ENCODE assay signal across 9 cellular contexts in the genomic region with DNA sequence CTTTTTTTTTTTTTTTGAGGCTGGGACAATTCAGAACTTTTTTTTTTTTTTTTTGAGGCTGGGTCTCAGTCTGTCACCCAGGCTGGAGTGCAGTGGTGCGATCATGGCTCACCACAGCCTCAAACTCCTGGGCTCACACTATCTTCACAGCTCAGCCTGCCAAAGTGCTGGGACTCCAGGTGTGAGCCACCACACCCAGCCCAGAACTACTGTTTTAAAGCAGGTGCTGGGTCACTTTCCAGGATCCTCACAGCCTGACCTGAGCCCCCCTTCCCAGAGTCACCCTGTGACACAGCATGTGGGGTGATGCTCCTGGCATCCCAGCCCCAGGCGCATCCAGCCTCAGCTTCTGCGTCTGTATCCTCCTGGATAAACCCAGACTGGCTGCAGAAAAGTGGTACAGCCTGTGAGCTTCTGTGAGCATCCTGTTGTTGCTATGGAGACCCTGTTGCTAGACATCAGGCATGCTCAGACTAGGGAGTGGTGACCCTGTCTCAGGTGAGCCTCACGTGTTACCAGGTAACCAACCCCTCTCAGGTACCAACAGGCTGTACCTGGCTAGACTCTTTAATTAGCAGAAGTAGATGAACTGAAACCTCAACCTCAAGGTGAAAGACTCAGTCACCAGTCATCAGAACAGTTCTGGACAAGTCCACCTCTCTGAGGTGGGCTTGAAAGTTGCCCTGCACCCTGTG. TPM values are rescaled to one million over a fixed set of nuclear protein-coding genes. Genes with fewer than 3 reads are reported as not detected.
DNase-seq lines count a peak whose midpoint lies in the region; FAIRE-seq and TF ChIP-seq lines count a peak whose summit lies in the region.
"Had no signal": no experiment of that assay in that cellular context is flagged by ENCODE, and none has a peak within 500 bp of the region (broad histone marks: within the 10 kb centered on the region; RNA-seq: fewer than 3 reads in every experiment).

No MANE protein-coding gene starts in this region.

- POLR2A ChIA-PET in MCF 10A (lab: Yijun Ruan, JAX): no interaction called here
- POLR2A ChIA-PET in activated CD4-positive, alpha-beta memory T cell treated with anti-CD3 and anti-CD28 coated beads for 36 hours (lab: Charles Lee): interaction anchor here (0.7 to 1.2 kb wide), 5 partner anchors 11 to 134 kb away, joined by 3 to 4 read pairs (median 3); no protein-coding TSS in a partner anchor

- no peaks in the 10 kb centered on the region for H3K27me3 Mint-ChIP-seq in MCF 10A (ENCODE audit: insufficient read depth, unreplicated experiment)
- no peaks in the 10 kb centered on the region for H3K27me3 Mint-ChIP-seq in activated CD4-positive, alpha-beta memory T cell treated with anti-CD3 and anti-CD28 coated beads for 36 hours
- H3K27me3 Mint-ChIP-seq in type B pancreatic cell: no peaks in the 10 kb centered on the region

- H3K36me3 ChIP-seq in breast epithelium (no peaks in the 10 kb centered on the region), MG63 (peaks cover 4% of the 10 kb centered on the region; the same call in 1 of the 2 replicates)

- TF ChIP-seq POLR2A in breast epithelium (IDR thresholded peaks at IDR 0.05): no peak

- H3K4me1 Mint-ChIP-seq in MCF 10A (ENCODE audit: insufficient read depth, unreplicated experiment): peaks cover 39% of the 10 kb centered on the region
- peaks cover 98% of the 10 kb centered on the region for H3K4me1 Mint-ChIP-seq in activated CD4-positive, alpha-beta memory T cell treated with anti-CD3 and anti-CD28 coated beads for 36 hours (ENCODE audit: low read depth)
- peaks cover 29% of the 10 kb centered on the region for H3K4me1 Mint-ChIP-seq in type B pancreatic cell (ENCODE audit: unreplicated experiment)

- peaks cover 25 to 58% of the 10 kb centered on the region in 2 donors for H3K4me1 ChIP-seq in breast epithelium

- H3K27ac ChIP-seq in breast epithelium (peak overlapping the region; percentile 21 to 44), layer of hippocampus (ENCODE audit: low read depth, low read length) (peak overlapping the region; percentile 44)

- no peak overlapping the region for H3K4me3 Mint-ChIP-seq in MCF 10A (ENCODE audit: unreplicated experiment)
- H3K4me3 Mint-ChIP-seq in activated CD4-positive, alpha-beta memory T cell treated with anti-CD3 and anti-CD28 coated beads for 36 hours: no peak overlapping the region
- no peak overlapping the region for H3K4me3 Mint-ChIP-seq in type B pancreatic cell

- intact Hi-C loops in breast epithelium (cut with DNase I; ENCODE audit: low total_unique reads) (no loop called here), MCF 10A (cut with micrococcal nuclease) (no loop called here)
- intact Hi-C loops in activated CD4-positive, alpha-beta memory T cell treated with anti-CD3 and anti-CD28 coated beads for 36 hours (cut with micrococcal nuclease): loop anchor here (1.0 kb wide), 1 partner anchor 13 kb away; no protein-coding TSS in a partner anchor

- DNase-seq in breast epithelium (ENCODE audit: low spot score in 2 of 2): no peak
- no peak for DNase-seq in MCF 10A (ENCODE audit: unreplicated experiment)
- no peak for DNase-seq in activated CD4-positive, alpha-beta memory T cell treated with anti-CD3 and anti-CD28 coated beads for 36 hours
- no peak for DNase-seq in type B pancreatic cell (ENCODE audit: extremely low spot score, unreplicated experiment)
- no peak for DNase-seq in MG63
- DNase-seq in dermis blood vessel endothelial cell: no peak
- DNase-seq in D721Med (ENCODE audit: insufficient read length, low spot score): no peak
- DNase-seq: NCI-H1694 treated with DMSO at 0.1 percent for 48 hours had no signal

- H3K36me3 Mint-ChIP-seq in MCF 10A (ENCODE audit: insufficient read depth, unreplicated experiment): peaks cover 18% of the 10 kb centered on the region
- H3K36me3 Mint-ChIP-seq in activated CD4-positive, alpha-beta memory T cell treated with anti-CD3 and anti-CD28 coated beads for 36 hours: peaks cover 12% of the 10 kb centered on the region
- no peaks in the 10 kb centered on the region for H3K36me3 Mint-ChIP-seq in type B pancreatic cell

- CTCF ChIA-PET in MCF 10A (lab: Yijun Ruan, JAX): no interaction called here
- CTCF ChIA-PET in activated CD4-positive, alpha-beta memory T cell treated with anti-CD3 and anti-CD28 coated beads for 36 hours (lab: Charles Lee): interaction anchor here (1.2 to 1.4 kb wide), 3 partner anchors 13 to 147 kb away, joined by 3 to 7 read pairs (median 7); no protein-coding TSS in a partner anchor

- BruUV-seq in MCF 10A (replicated peaks; lab: Mats Ljungman, UMichigan): no TSS peak

- H3K9me3 ChIP-seq in breast epithelium (no peaks in the 10 kb centered on the region), MG63 (no peaks in the 10 kb centered on the region)

- H3K27me3 ChIP-seq in breast epithelium (no peaks in the 10 kb centered on the region), layer of hippocampus (ENCODE audit: control insufficient read depth, insufficient read depth, low read length) (no peaks in the 10 kb centered on the region), MG63 (no peaks in the 10 kb centered on the region)

- TF ChIP-seq CTCF in breast epithelium (IDR thresholded peaks at IDR 0.05) (no peak), MCF 10A (IDR thresholded peaks at IDR 0.05; ENCODE audit: unreplicated experiment) (no peak), type B pancreatic cell (conservative IDR thresholded peaks at IDR 0.05) (no peak), D721Med (IDR thresholded peaks at IDR 0.05; ENCODE audit: insufficient read depth, missing control alignments) (no peak)

- H3K27ac Mint-ChIP-seq in MCF 10A (ENCODE audit: low read depth, unreplicated experiment) (no peak overlapping the region), type B pancreatic cell (peak overlapping the region; percentile 54)
- H3K27ac Mint-ChIP-seq in activated CD4-positive, alpha-beta memory T cell treated with anti-CD3 and anti-CD28 coated beads for 36 hours: peak overlapping the region; percentile 90

- no peak overlapping the region for H3K4me3 ChIP-seq in breast epithelium
- H3K4me3 ChIP-seq in MG63: no peak overlapping the region

- H3K9me3 Mint-ChIP-seq in MCF 10A (ENCODE audit: unreplicated experiment) (no peaks in the 10 kb centered on the region), type B pancreatic cell (no peaks in the 10 kb centered on the region)
- H3K9me3 Mint-ChIP-seq in activated CD4-positive, alpha-beta memory T cell treated with anti-CD3 and anti-CD28 coated beads for 36 hours: no peaks in the 10 kb centered on the region

- FAIRE-seq in D721Med (lab: Jason Lieb, UNC): no peak

RNA-seq across cellular contexts. Expression of gene KLF13, which starts 15.0 kb away (rescaled TPM):
- 10 to 100 TPM; 26.3 to 52.2 (median 28.2) TPM for total RNA-seq in breast epithelium
- 83.1 and 110 TPM in 2 replicates for total RNA-seq in MCF 10A (2022)
- 100 to 1,000 TPM; 134 to 145 TPM for total RNA-seq in activated CD4-positive, alpha-beta memory T cell treated with anti-CD3 and anti-CD28 coated beads for 36 hours
- 38.6 and 58.2 TPM in 2 replicates for total RNA-seq in type B pancreatic cell (ENCODE audit: low replicate concordance)
- 39.1 and 47.2 TPM in 2 replicates for total RNA-seq in MG63 (2014; rRNA removed; shearing (Covaris generic); ENCODE audit: low replicate concordance)
- total RNA-seq in dermis blood vessel endothelial cell: 35.2 and 41.8 TPM in 2 replicates
